In the genomic region with DNA sequence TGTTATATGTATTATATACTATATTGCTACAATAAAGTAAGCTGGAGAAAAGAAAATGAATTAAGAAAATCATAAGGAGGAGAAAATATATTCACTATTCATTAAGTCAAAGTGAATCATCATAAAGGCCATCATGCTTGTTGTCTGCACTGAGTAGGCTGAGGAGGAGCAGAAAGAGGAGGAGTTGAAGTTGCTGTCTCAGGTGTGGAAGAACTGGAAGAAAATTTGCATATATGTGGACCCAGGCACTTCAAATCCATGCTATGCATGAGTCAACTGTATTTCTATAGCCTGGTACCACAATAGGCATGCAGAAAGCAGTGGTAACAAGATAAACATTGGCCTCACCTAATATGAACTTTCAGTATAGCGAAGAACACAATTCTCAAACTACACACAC, we compare ENCODE assay signal across 6 cellular contexts.
"Had no signal": no experiment of that assay in that cellular context is flagged by ENCODE, and none has a peak within 500 bp of the region (broad histone marks: within the 10 kb centered on the region; RNA-seq: fewer than 3 reads in every experiment).

No MANE protein-coding gene starts in this region.

- H3K4me3 ChIP-seq: GM23248, HAP-1 had no signal

- DNase-seq: GM23248, GOT3, H7, HFFc6, KBM-7 had no signal
